In genomic region chr19:15379996-15380647, GRCh38 we compare ENCODE assay signal across 1 cellular context.
A peak's percentile ranks its signal among the peaks of the same experiment; 100 is the strongest.
TF ChIP-seq lines count a peak whose summit lies in the region.

No MANE protein-coding gene starts in this region.

TF ChIP-seq in WTC11, 78 proteins besides CTCF, POLR2A, EP300 and RAD21 (continued from another document):
- TF ChIP-seq ZSCAN18 (CRISPR knock-in tag; IDR thresholded peaks at IDR 0.05) = no peak
- 0 out of 2 replicates have a peak, but pooled peaks have one; percentile 33 for TF ChIP-seq ZNF416 (CRISPR knock-in tag; IDR thresholded peaks at IDR 0.05)
- no peak for TF ChIP-seq NR1H2 (CRISPR knock-in tag; IDR thresholded peaks at IDR 0.05)
- peak; percentile 38; the same call in 1 of the 2 replicates for TF ChIP-seq SMAD3 (CRISPR knock-in tag; IDR thresholded peaks at IDR 0.05; ENCODE audit: borderline replicate concordance)
- TF ChIP-seq FOXP4 (CRISPR knock-in tag; IDR thresholded peaks at IDR 0.05) = peak; percentile 52; the same call in 1 of the 2 replicates
- no peak for TF ChIP-seq AR (CRISPR knock-in tag; IDR thresholded peaks at IDR 0.05)
- 0 out of 2 replicates have a peak, but pooled peaks have one; percentile 4 for TF ChIP-seq MLX (CRISPR knock-in tag; IDR thresholded peaks at IDR 0.05)
- peak; percentile 74 for TF ChIP-seq ZNF121 (CRISPR knock-in tag; IDR thresholded peaks at IDR 0.05)
- no peak; the same call in 1 of the 2 replicates for TF ChIP-seq E2F5 (CRISPR knock-in tag; IDR thresholded peaks at IDR 0.05)
- TF ChIP-seq NFATC4 (CRISPR knock-in tag; IDR thresholded peaks at IDR 0.05) = peak; percentile 39; the same call in 1 of the 2 replicates
- no peak for TF ChIP-seq ERG (CRISPR knock-in tag; IDR thresholded peaks at IDR 0.05)
- no peak; the same call in 1 of the 2 replicates for TF ChIP-seq ARID4B (CRISPR knock-in tag; IDR thresholded peaks at IDR 0.05; ENCODE audit: borderline replicate concordance)
- TF ChIP-seq KAT7 (CRISPR knock-in tag; IDR thresholded peaks at IDR 0.05; ENCODE audit: borderline replicate concordance) = 0 out of 2 replicates have a peak, but pooled peaks have one; percentile 3
